Comparison of ENCODE assay signal across 13 cellular contexts in the genomic region with DNA sequence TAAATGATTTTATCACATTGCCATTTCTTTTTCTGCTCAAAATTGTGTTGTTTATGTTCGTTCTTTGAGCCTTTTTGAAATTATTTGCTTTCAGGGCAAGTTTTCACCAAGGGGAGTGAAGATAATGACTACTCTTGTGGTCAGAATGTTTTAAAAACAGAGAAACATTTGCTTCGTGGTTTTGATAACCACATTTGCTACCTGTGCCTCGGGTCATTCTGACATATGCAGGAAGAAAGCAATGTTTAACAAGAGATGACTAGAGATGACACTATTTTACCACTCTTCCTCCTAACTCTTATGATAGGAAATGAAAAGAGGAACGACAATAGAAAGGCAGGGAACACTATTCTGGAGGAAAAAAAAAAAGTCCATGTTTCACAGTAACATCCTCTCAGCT.
"Had no signal": no experiment of that assay in that cellular context is flagged by ENCODE, and none has a peak within 500 bp of the region (broad histone marks: within the 10 kb centered on the region; RNA-seq: fewer than 3 reads in every experiment).

No MANE protein-coding gene starts in this region.

- DNase-seq: activated CD4-positive, alpha-beta memory T cell treated with anti-CD3 and anti-CD28 coated beads, Interleukin-2, amount 10 ng/mL, durations not matched to agents 7 days and 5 days; activated CD4-positive, alpha-beta T cell treated with anti-CD3 and anti-CD28 coated beads for 1 hour; activated gamma-delta T cell; activated T-cell treated with anti-CD3 and anti-CD28 coated beads, Interleukin-2, amount 50 U/mL, for 48 hours; glutamatergic neuron; lower lobe of right lung; naive B cell; pancreas; stimulated activated CD4-positive, alpha-beta T cell treated with anti-CD3 and anti-CD28 coated beads, Interleukin-4, amount 100 ng/mL, for 24 hours; upper lobe of right lung had no signal

- H3K36me3 Mint-ChIP-seq: activated naive CD8-positive, alpha-beta T cell; naive B cell had no signal

- H3K36me3 ChIP-seq: esophagus muscularis mucosa, lower lobe of right lung, pancreas, upper lobe of right lung had no signal

- H3K4me1 Mint-ChIP-seq: activated CD4-positive, alpha-beta memory T cell treated with anti-CD3 and anti-CD28 coated beads, Interleukin-2, amount 10 ng/mL, durations not matched to agents 7 days and 5 days; naive B cell had no signal

- H3K27ac Mint-ChIP-seq: activated CD4-positive, alpha-beta memory T cell treated with anti-CD3 and anti-CD28 coated beads, Interleukin-2, amount 10 ng/mL, durations not matched to agents 7 days and 5 days; activated naive CD8-positive, alpha-beta T cell; naive B cell; stimulated activated naive CD8-positive, alpha-beta T cell treated with anti-CD3 and anti-CD28 coated beads, Interleukin-15, Interleukin-2, amounts not matched to agents 100 ng/mL and 50 ng/mL, for 24 hours had no signal

- H3K27me3 ChIP-seq: esophagus muscularis mucosa, pancreas, upper lobe of right lung had no signal

- H3K27ac ChIP-seq: esophagus muscularis mucosa, lower lobe of right lung, pancreas, upper lobe of right lung had no signal

- H3K4me3 Mint-ChIP-seq: activated CD4-positive, alpha-beta memory T cell treated with anti-CD3 and anti-CD28 coated beads, Interleukin-2, amount 10 ng/mL, durations not matched to agents 7 days and 5 days; activated naive CD8-positive, alpha-beta T cell; naive B cell; stimulated activated naive CD8-positive, alpha-beta T cell treated with anti-CD3 and anti-CD28 coated beads, Interleukin-15, Interleukin-2, amounts not matched to agents 100 ng/mL and 50 ng/mL, for 24 hours had no signal

- H3K4me1 ChIP-seq: esophagus muscularis mucosa, lower lobe of right lung, pancreas, upper lobe of right lung had no signal

- H3K27me3 Mint-ChIP-seq: activated CD4-positive, alpha-beta memory T cell treated with anti-CD3 and anti-CD28 coated beads, Interleukin-2, amount 10 ng/mL, durations not matched to agents 7 days and 5 days; activated naive CD8-positive, alpha-beta T cell; naive B cell; stimulated activated naive CD8-positive, alpha-beta T cell treated with anti-CD3 and anti-CD28 coated beads, Interleukin-15, Interleukin-2, amounts not matched to agents 100 ng/mL and 50 ng/mL, for 24 hours had no signal

- H3K9me3 ChIP-seq: lower lobe of right lung, pancreas had no signal

- H3K4me3 ChIP-seq: esophagus muscularis mucosa, lower lobe of right lung, pancreas, upper lobe of right lung had no signal
